ENCODE assay signal across 18 cellular contexts in genomic region chr18:76938619-76939018, GRCh38.
DNase-seq lines count a peak whose midpoint lies in the region; ATAC-seq and TF ChIP-seq lines count a peak whose summit lies in the region.
"Had no signal": no experiment of that assay in that cellular context is flagged by ENCODE, and none has a peak within 500 bp of the region (broad histone marks: within the 10 kb centered on the region; RNA-seq: fewer than 3 reads in every experiment).

No MANE protein-coding gene starts in this region.

- H3K9me3 ChIP-seq in Panc1 (ENCODE audit: control insufficient read depth, insufficient read depth, low read depth, low read length) = no peaks in the 10 kb centered on the region
- no peaks in the 10 kb centered on the region for H3K9me3 ChIP-seq in spleen
- H3K9me3 ChIP-seq in upper lobe of right lung = no peaks in the 10 kb centered on the region
- H3K9me3 ChIP-seq in mucosa of descending colon = no peaks in the 10 kb centered on the region
- no peaks in the 10 kb centered on the region for H3K9me3 ChIP-seq in smooth muscle cell (replicated peaks; ENCODE audit: low read depth)
- H3K9me3 ChIP-seq: BLaER1, Caco-2 had no signal

- TF ChIP-seq CTCF in Panc1 (IDR thresholded peaks at IDR 0.05) = no peak
- no peak for TF ChIP-seq CTCF in spleen (IDR thresholded peaks at IDR 0.05 in 8 of 11, conservative IDR thresholded peaks at IDR 0.05 in 3 of 11)
- TF ChIP-seq CTCF in upper lobe of right lung (IDR thresholded peaks at IDR 0.05) = no peak
- no peak for TF ChIP-seq CTCF in mucosa of descending colon (IDR thresholded peaks at IDR 0.05)
- no peak for TF ChIP-seq CTCF in smooth muscle cell (IDR thresholded peaks at IDR 0.05; ENCODE audit: borderline replicate concordance, insufficient read depth, poor library complexity, severe bottlenecking)

- CTCF ChIA-PET in Panc1 (lab: Charles Lee) = no interaction called here

- ATAC-seq in Panc1 (peak; percentile 35; the same call in 1 of the 2 replicates), memory B cell (ENCODE audit: low read depth) (no peak), upper lobe of right lung (peak; percentile 38), mucosa of descending colon (no peak)
- ATAC-seq: CD8-positive, alpha-beta T cell had no signal

- in situ Hi-C loops in Panc1 (cut with HindIII; ENCODE audit: low pct_unique_long_range_greater_than_20kb, low sequenced_read_pairs) = no loop called here

- no peaks in the 10 kb centered on the region for H3K9me3 Mint-ChIP-seq in memory B cell
- H3K9me3 Mint-ChIP-seq: CD4-positive, CD25-positive, alpha-beta regulatory T cell; CD8-positive, alpha-beta T cell had no signal

- no TSS peak for BruUV-seq in Panc1 (replicated peaks; lab: Mats Ljungman, UMichigan)

- peak overlapping the region; percentile 20 for H3K27ac Mint-ChIP-seq in memory B cell
- H3K27ac Mint-ChIP-seq: CD8-positive, alpha-beta T cell had no signal

- no peaks in the 10 kb centered on the region for H3K27me3 Mint-ChIP-seq in memory B cell
- H3K27me3 Mint-ChIP-seq: CD4-positive, CD25-positive, alpha-beta regulatory T cell had no signal

- no peak overlapping the region for H2AFZ ChIP-seq in smooth muscle cell (ENCODE audit: low read depth)
- H2AFZ ChIP-seq: GM23248 had no signal

- no peak for DNase-seq in Panc1 (ENCODE audit: low read depth, low spot score)
- DNase-seq in memory B cell (ENCODE audit: low spot score in 2 of 2) = no peak
- DNase-seq in spleen = peak; percentile 66
- DNase-seq in upper lobe of right lung = no peak
- no peak for DNase-seq in mucosa of descending colon
- no peak for DNase-seq in amygdala (lab: John Stamatoyannopoulos, UW)
- DNase-seq in activated CD4-positive, alpha-beta T cell treated with anti-CD3 and anti-CD28 coated beads, Interleukin-2, amount 50 U/mL, for 48 hours = no peak
- DNase-seq in smooth muscle cell (lab: John Stamatoyannopoulos, UW; ENCODE audit: unreplicated experiment) = no peak
- DNase-seq: Caco-2; CD4-positive, CD25-positive, alpha-beta regulatory T cell; CD8-positive, alpha-beta T cell; DMS153; DND-41; GM23248; H7; HCEC 1CT had no signal

- no peaks in the 10 kb centered on the region for H3K79me2 ChIP-seq in smooth muscle cell (ENCODE audit: low read depth)

- H4K20me1 ChIP-seq in smooth muscle cell (ENCODE audit: low read depth) = no peaks in the 10 kb centered on the region
- H4K20me1 ChIP-seq: BLaER1 had no signal

- H3K36me3 ChIP-seq in Panc1 (ENCODE audit: control insufficient read depth, insufficient read depth, low read length) = peaks cover 6% of the 10 kb centered on the region; the same call in 1 of the 2 replicates
- peaks cover 0 to 85% (median 45%) of the 10 kb centered on the region in 6 donors for H3K36me3 ChIP-seq in spleen
- peaks cover 46% of the 10 kb centered on the region for H3K36me3 ChIP-seq in upper lobe of right lung
- no peaks in the 10 kb centered on the region for H3K36me3 ChIP-seq in mucosa of descending colon (ENCODE audit: low read depth)
- no peaks in the 10 kb centered on the region for H3K36me3 ChIP-seq in smooth muscle cell (ENCODE audit: low read depth)

- no peaks in the 10 kb centered on the region for H3K4me1 Mint-ChIP-seq in memory B cell
- H3K4me1 Mint-ChIP-seq: CD4-positive, CD25-positive, alpha-beta regulatory T cell had no signal

- peaks cover 16% of the 10 kb centered on the region for H3K36me3 Mint-ChIP-seq in memory B cell

- H3K4me3 ChIP-seq in Panc1 (ENCODE audit: low read depth in 2 of 2, low read length in 2 of 2) (no peak overlapping the region), spleen (no peak overlapping the region), upper lobe of right lung (no peak overlapping the region), mucosa of descending colon (no peak overlapping the region), smooth muscle cell (no peak overlapping the region)
- H3K4me3 ChIP-seq: BLaER1, GM23248 had no signal

- WGBS in spleen, 5 donors = 82 to 94% (median 94%) methylated on average over 6 to 12 of the region's 12 CpGs
- 93% methylated on average over 12 of the region's 12 CpGs for WGBS in smooth muscle cell (ENCODE audit: low lambda C conversion rate)

- H3K9ac ChIP-seq in smooth muscle cell (ENCODE audit: low read depth) = no peak overlapping the region
- H3K9ac ChIP-seq: BLaER1, GM23248 had no signal

- no peak overlapping the region for H3K27ac ChIP-seq in Panc1 (ENCODE audit: low read length)
- H3K27ac ChIP-seq in spleen = no peak overlapping the region
- no peak overlapping the region for H3K27ac ChIP-seq in upper lobe of right lung
- H3K27ac ChIP-seq in smooth muscle cell (ENCODE audit: low read depth) = no peak overlapping the region
- H3K27ac ChIP-seq: BLaER1, C4-2B, GM23248 had no signal

- no peak overlapping the region for H3K4me3 Mint-ChIP-seq in memory B cell
- H3K4me3 Mint-ChIP-seq: CD4-positive, CD25-positive, alpha-beta regulatory T cell; CD8-positive, alpha-beta T cell had no signal

- H3K27me3 ChIP-seq in Panc1 (ENCODE audit: control insufficient read depth, insufficient read depth, low read length) (no peaks in the 10 kb centered on the region), spleen (replicated peaks in 1 of 7) (no peaks in the 10 kb centered on the region), upper lobe of right lung (no peaks in the 10 kb centered on the region), smooth muscle cell (ENCODE audit: low read depth) (no peaks in the 10 kb centered on the region)
- H3K27me3 ChIP-seq: BLaER1 had no signal

- POLR2A ChIA-PET in Panc1 (lab: Charles Lee) = no interaction called here

- no peak for TF ChIP-seq POLR2A in spleen (IDR thresholded peaks at IDR 0.05)

- H3F3A ChIP-seq in smooth muscle cell (ENCODE audit: low read depth) = no peaks in the 10 kb centered on the region

- intact Hi-C loops in Panc1 (cut with micrococcal nuclease; ENCODE audit: unreplicated experiment) (no loop called here), spleen (cut with DNase I; ENCODE audit: low total_unique reads) (no loop called here), upper lobe of right lung (cut with DNase I) (no loop called here), mucosa of descending colon (cut with DNase I, micrococcal nuclease) (no loop called here)

- H3K4me2 ChIP-seq in smooth muscle cell = no peak overlapping the region
- H3K4me2 ChIP-seq: BLaER1 had no signal

- H3K4me1 ChIP-seq in Panc1 (ENCODE audit: control insufficient read depth, insufficient read depth, low read length) = no peaks in the 10 kb centered on the region
- H3K4me1 ChIP-seq in spleen = no peaks in the 10 kb centered on the region
- H3K4me1 ChIP-seq in upper lobe of right lung = no peaks in the 10 kb centered on the region
- H3K4me1 ChIP-seq in mucosa of descending colon (ENCODE audit: low read depth) = no peaks in the 10 kb centered on the region
- H3K4me1 ChIP-seq in smooth muscle cell (ENCODE audit: low read depth) = no peaks in the 10 kb centered on the region
- H3K4me1 ChIP-seq: BLaER1, Caco-2 had no signal

Comparison
In these comparisons a context has a peak if more than half of its experiments do, and no peak if none do; other contexts are left out.
1. ATAC-seq: peak in Panc1 (single experiment) and upper lobe of right lung (single experiment); none in memory B cell (single experiment) and mucosa of descending colon (single experiment).